Comparison of ENCODE assay signal across 18 cellular contexts in the genomic region with DNA sequence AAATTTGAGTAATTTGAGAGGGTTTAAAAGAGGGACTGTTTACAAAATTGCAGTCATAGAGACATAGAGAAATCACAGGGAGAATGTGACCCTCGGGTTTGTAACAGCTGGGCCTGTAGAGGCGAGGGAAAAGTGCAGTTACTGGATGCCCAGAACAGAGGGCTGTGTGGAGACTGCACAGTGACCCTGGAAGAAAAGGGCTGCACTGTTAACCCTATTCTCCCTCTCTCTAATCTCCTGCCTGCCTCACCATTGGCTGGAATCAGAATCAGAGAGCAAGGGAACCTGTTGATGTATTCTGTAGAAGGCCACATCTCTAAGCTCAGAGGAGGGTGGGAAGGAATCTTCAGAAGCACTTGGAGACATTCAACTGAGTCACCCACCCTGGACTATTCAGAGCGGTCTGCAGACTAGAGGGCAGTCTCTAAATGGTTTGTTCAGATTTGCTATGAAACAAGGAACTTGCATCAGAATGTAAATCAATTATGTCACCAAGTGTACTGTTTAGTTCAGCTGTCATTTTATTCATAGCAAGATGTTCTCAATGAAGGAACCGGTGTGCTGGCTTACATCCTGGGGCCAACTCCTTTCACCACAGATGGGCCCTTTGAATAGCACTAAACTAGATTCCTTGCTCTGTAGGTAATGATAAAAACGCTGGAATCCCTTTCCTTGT.
A peak's percentile ranks its signal among the peaks of the same experiment; 100 is the strongest.
DNase-seq lines count a peak whose midpoint lies in the region; ATAC-seq and TF ChIP-seq lines count a peak whose summit lies in the region.
"Had no signal": no experiment of that assay in that cellular context is flagged by ENCODE, and none has a peak within 500 bp of the region (broad histone marks: within the 10 kb centered on the region; RNA-seq: fewer than 3 reads in every experiment).

No MANE protein-coding gene starts in this region.

- POLR2A ChIA-PET in WTC11 (lab: Charles Lee) = no interaction called here

- H3K27ac Mint-ChIP-seq in WTC11 = no peak overlapping the region
- H3K27ac Mint-ChIP-seq: activated CD8-positive, alpha-beta T cell treated with anti-CD3 and anti-CD28 coated beads for 36 hours; activated T-helper 17 cell treated with anti-CD3 and anti-CD28 coated beads, Interleukin-2, amount 50 U/mL, for 72 hours; H9 had no signal

- H3K27ac ChIP-seq in suprapubic skin = no peak overlapping the region
- H3K27ac ChIP-seq: thoracic aorta had no signal

- intact Hi-C loops in mucosa of descending colon (cut with DNase I, micrococcal nuclease) = no loop called here

- H3K9me3 ChIP-seq in mucosa of descending colon (no peaks in the 10 kb centered on the region), suprapubic skin (no peaks in the 10 kb centered on the region)
- H3K9me3 ChIP-seq: thoracic aorta had no signal

- no peak overlapping the region for H3K4me3 Mint-ChIP-seq in WTC11
- H3K4me3 Mint-ChIP-seq: activated CD8-positive, alpha-beta T cell treated with anti-CD3 and anti-CD28 coated beads for 36 hours; activated T-helper 17 cell treated with anti-CD3 and anti-CD28 coated beads, Interleukin-2, amount 50 U/mL, for 72 hours; H9 had no signal

- peak; percentile 18 for ATAC-seq in mucosa of descending colon
- ATAC-seq in HG03520 (IDR thresholded peaks at IDR 0.05; ENCODE audit: unreplicated experiment) = no peak
- no peak for ATAC-seq in WTC11
- ATAC-seq: activated CD8-positive, alpha-beta T cell treated with anti-CD3 and anti-CD28 coated beads for 36 hours; activated T-helper 17 cell treated with anti-CD3 and anti-CD28 coated beads, Interleukin-2, amount 50 U/mL, for 72 hours had no signal

- CTCF ChIA-PET in WTC11 (lab: Charles Lee) = no interaction called here

- peaks cover 50% of the 10 kb centered on the region for H3K4me1 Mint-ChIP-seq in WTC11
- H3K4me1 Mint-ChIP-seq: activated T-helper 17 cell treated with anti-CD3 and anti-CD28 coated beads, Interleukin-2, amount 50 U/mL, for 72 hours had no signal

- H3K36me3 Mint-ChIP-seq in WTC11 = no peaks in the 10 kb centered on the region

- no peaks in the 10 kb centered on the region for H3K9me3 Mint-ChIP-seq in WTC11
- H3K9me3 Mint-ChIP-seq: activated CD8-positive, alpha-beta T cell treated with anti-CD3 and anti-CD28 coated beads for 36 hours; activated T-helper 17 cell treated with anti-CD3 and anti-CD28 coated beads, Interleukin-2, amount 50 U/mL, for 72 hours; H9 had no signal

- TF ChIP-seq POLR2A in suprapubic skin (IDR thresholded peaks at IDR 0.05) = no peak

- WGBS in suprapubic skin = 70% methylated on average over 5 of the region's 5 CpGs

- no peak overlapping the region for H3K4me3 ChIP-seq in choroid plexus epithelial cell (ENCODE audit: low read depth, low read length)
- H3K4me3 ChIP-seq in mucosa of descending colon = no peak overlapping the region
- no peak overlapping the region for H3K4me3 ChIP-seq in suprapubic skin
- H3K4me3 ChIP-seq: thoracic aorta had no signal

- peak; percentile 48 for DNase-seq in NCI-H69 (lab: John Stamatoyannopoulos, UW)
- peak; percentile 71 for DNase-seq in choroid plexus epithelial cell (ENCODE audit: low read depth)
- DNase-seq in mucosa of descending colon = no peak
- DNase-seq in suprapubic skin (ENCODE audit: low spot score in 2 of 2) = no peak
- DNase-seq in stimulated activated naive CD4-positive, alpha-beta T cell treated with Interleukin-2 at 50 U/mL for 16 hours (lab: John Stamatoyannopoulos, UW) = no peak
- no peak for DNase-seq in WTC11 (ENCODE audit: low spot score)
- DNase-seq: activated CD8-positive, alpha-beta T cell treated with anti-CD3 and anti-CD28 coated beads for 36 hours; C1 segment of cervical spinal cord; DND-41; foreskin melanocyte; H9; islet precursor cell; NCI-H2107; NK-92 treated with Interleukin-12 subunit alpha and Interleukin-12 subunit beta, amount 100 ng/mL, for 24 hours; SHP77 treated with DMSO at 0.1 percent for 48 hours had no signal

- no peaks in the 10 kb centered on the region for H3K36me3 ChIP-seq in mucosa of descending colon (ENCODE audit: low read depth)
- no peaks in the 10 kb centered on the region for H3K36me3 ChIP-seq in suprapubic skin
- H3K36me3 ChIP-seq: thoracic aorta had no signal

- TF ChIP-seq CTCF in choroid plexus epithelial cell (conservative IDR thresholded peaks at IDR 0.05; ENCODE audit: low read depth, low read length) (no peak), mucosa of descending colon (IDR thresholded peaks at IDR 0.05) (no peak), suprapubic skin (IDR thresholded peaks at IDR 0.05) (no peak), WTC11 (IDR thresholded peaks at IDR 0.05) (no peak)

- peak; percentile 66 for TF ChIP-seq EP300 in suprapubic skin (IDR thresholded peaks at IDR 0.05)

- no peaks in the 10 kb centered on the region for H3K27me3 ChIP-seq in suprapubic skin

- H3K4me1 ChIP-seq in mucosa of descending colon (ENCODE audit: low read depth) (no peaks in the 10 kb centered on the region), suprapubic skin (peaks cover 30% of the 10 kb centered on the region)

- H3K27me3 Mint-ChIP-seq in WTC11 (ENCODE audit: low read depth) = no peaks in the 10 kb centered on the region
- H3K27me3 Mint-ChIP-seq: activated CD8-positive, alpha-beta T cell treated with anti-CD3 and anti-CD28 coated beads for 36 hours; activated T-helper 17 cell treated with anti-CD3 and anti-CD28 coated beads, Interleukin-2, amount 50 U/mL, for 72 hours had no signal

TF ChIP-seq in WTC11, 78 proteins besides CTCF, POLR2A, EP300 and RAD21 (continues in another document):
- TF ChIP-seq TCF7 (CRISPR knock-in tag; IDR thresholded peaks at IDR 0.05; ENCODE audit: low read depth) (no peak), PREB (CRISPR knock-in tag; IDR thresholded peaks at IDR 0.05; ENCODE audit: borderline replicate concordance) (no peak), ZNF423 (CRISPR knock-in tag; IDR thresholded peaks at IDR 0.05) (no peak), SOX15 (CRISPR knock-in tag; IDR thresholded peaks at IDR 0.05) (no peak), USF1 (CRISPR knock-in tag; IDR thresholded peaks at IDR 0.05) (no peak), E2F1 (CRISPR knock-in tag; IDR thresholded peaks at IDR 0.05) (no peak), TEAD1 (CRISPR knock-in tag; IDR thresholded peaks at IDR 0.05) (no peak), NR1H2 (CRISPR knock-in tag; IDR thresholded peaks at IDR 0.05) (no peak), ZBTB43 (CRISPR knock-in tag; IDR thresholded peaks at IDR 0.05) (no peak), ETV6 (CRISPR knock-in tag; IDR thresholded peaks at IDR 0.05) (no peak)
- TF ChIP-seq, protein P1, sequence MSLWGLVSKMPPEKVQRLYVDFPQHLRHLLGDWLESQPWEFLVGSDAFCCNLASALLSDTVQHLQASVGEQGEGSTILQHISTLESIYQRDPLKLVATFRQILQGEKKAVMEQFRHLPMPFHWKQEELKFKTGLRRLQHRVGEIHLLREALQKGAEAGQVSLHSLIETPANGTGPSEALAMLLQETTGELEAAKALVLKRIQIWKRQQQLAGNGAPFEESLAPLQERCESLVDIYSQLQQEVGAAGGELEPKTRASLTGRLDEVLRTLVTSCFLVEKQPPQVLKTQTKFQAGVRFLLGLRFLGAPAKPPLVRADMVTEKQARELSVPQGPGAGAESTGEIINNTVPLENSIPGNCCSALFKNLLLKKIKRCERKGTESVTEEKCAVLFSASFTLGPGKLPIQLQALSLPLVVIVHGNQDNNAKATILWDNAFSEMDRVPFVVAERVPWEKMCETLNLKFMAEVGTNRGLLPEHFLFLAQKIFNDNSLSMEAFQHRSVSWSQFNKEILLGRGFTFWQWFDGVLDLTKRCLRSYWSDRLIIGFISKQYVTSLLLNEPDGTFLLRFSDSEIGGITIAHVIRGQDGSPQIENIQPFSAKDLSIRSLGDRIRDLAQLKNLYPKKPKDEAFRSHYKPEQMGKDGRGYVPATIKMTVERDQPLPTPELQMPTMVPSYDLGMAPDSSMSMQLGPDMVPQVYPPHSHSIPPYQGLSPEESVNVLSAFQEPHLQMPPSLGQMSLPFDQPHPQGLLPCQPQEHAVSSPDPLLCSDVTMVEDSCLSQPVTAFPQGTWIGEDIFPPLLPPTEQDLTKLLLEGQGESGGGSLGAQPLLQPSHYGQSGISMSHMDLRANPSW (CRISPR knock-in tag; conservative IDR thresholded peaks at IDR 0.05; ENCODE audit: low read depth) = no peak

Comparison
In these comparisons a context has a peak if more than half of its experiments do, and no peak if none do; other contexts are left out.
1. DNase-seq: peak in NCI-H69 (single experiment) and choroid plexus epithelial cell (single experiment); none in mucosa of descending colon (0 of 3), suprapubic skin (0 of 2), stimulated activated naive CD4-positive, alpha-beta T cell treated with Interleukin-2 at 50 U/mL for 16 hours (single experiment) and WTC11 (single experiment).